Comparison of ENCODE assay signal across 17 cellular contexts in the genomic region with DNA sequence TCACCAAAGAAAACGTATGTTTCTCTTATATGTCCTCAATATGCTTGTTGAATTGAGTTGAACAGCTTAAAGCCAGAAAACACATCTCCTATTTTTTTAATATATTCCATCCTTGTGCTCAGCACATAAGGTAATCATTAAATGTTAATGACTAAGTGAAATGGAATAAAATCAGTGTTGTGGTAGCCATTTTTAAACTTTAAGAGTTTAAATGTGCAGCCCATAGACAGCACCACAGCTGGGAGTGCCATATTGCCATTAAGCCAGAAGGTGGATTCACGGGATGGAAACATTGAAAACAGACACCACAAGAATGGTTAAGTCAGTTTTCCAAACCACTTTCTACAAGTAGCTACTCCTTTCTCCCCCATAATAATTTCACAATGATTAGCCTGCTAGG.
A peak's percentile ranks its signal among the peaks of the same experiment; 100 is the strongest.
DNase-seq lines count a peak whose midpoint lies in the region; ATAC-seq and TF ChIP-seq lines count a peak whose summit lies in the region.
"Had no signal": no experiment of that assay in that cellular context is flagged by ENCODE, and none has a peak within 500 bp of the region (broad histone marks: within the 10 kb centered on the region; RNA-seq: fewer than 3 reads in every experiment).

No MANE protein-coding gene starts in this region.

- DNase-seq in AG20443 (ENCODE audit: low spot score): peak; percentile 22
- DNase-seq in GM03348 (ENCODE audit: low spot score): peak; percentile 36
- DNase-seq in NCI-H524 treated with DMSO at 0.1 percent for 48 hours (lab: John Stamatoyannopoulos, UW): peak; percentile 26
- peak; percentile 8 to 65 for DNase-seq in foreskin fibroblast
- DNase-seq in central memory CD4-positive, alpha-beta T cell: no peak
- no peak for DNase-seq in GF-D8 (lab: John Stamatoyannopoulos, UW)
- DNase-seq: CD4-positive, CD25-positive, alpha-beta regulatory T cell; DMS53; HCEC 1CT; NCI-H1092 treated with DMSO at 0.1 percent for 48 hours; NCI-H146; NCI-H446 treated with DMSO at 0.1 percent for 48 hours; NCI-H748 treated with DMSO at 0.1 percent for 48 hours; NK-92 treated with Interleukin-12 subunit alpha and Interleukin-12 subunit beta, amount 100 ng/mL, for 24 hours; Peyer's patch had no signal

- TF ChIP-seq CTCF in foreskin fibroblast (IDR thresholded peaks at IDR 0.05; ENCODE audit: low read depth, low read length): no peak

- H3K4me3 ChIP-seq in foreskin fibroblast (ENCODE audit: low read depth in 1 of 2, low read length in 2 of 2): no peak overlapping the region
- H3K4me3 ChIP-seq: Peyer's patch had no signal

- ATAC-seq in HG03565 (IDR thresholded peaks at IDR 0.05; ENCODE audit: unreplicated experiment): no peak
- ATAC-seq: Right ventricle myocardium inferior had no signal

Comparison
In these comparisons a context has a peak if more than half of its experiments do, and no peak if none do; other contexts are left out.
1. DNase-seq: peak in AG20443 (single experiment), GM03348 (single experiment), NCI-H524 treated with DMSO at 0.1 percent for 48 hours (single experiment) and foreskin fibroblast (2 of 2); none in central memory CD4-positive, alpha-beta T cell (single experiment) and GF-D8 (single experiment).